In the genomic region with DNA sequence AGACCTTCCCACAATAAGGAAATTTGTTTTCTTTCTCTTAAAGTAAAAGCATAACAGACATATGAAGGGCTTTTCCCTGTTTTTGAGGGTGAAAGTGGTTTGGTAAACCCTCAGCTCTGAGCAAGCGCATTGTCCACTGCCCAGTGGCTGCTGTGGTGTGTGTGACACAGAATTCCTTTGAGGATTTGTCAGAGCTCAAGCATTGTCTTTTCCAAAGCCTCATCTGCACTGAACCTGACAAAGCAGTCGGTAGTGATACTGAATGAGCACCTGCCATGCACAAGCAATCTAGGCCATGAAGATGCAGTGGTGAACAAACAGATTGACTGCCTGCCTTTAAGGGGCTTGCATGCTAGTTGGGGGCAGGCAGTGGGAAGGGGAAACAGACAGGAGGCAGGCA, we compare ENCODE assay signal across 26 cellular contexts.
DNase-seq lines count a peak whose midpoint lies in the region; ATAC-seq and TF ChIP-seq lines count a peak whose summit lies in the region.
"Had no signal": no experiment of that assay in that cellular context is flagged by ENCODE, and none has a peak within 500 bp of the region (broad histone marks: within the 10 kb centered on the region; RNA-seq: fewer than 3 reads in every experiment).

No MANE protein-coding gene starts in this region.

- peak; percentile 90 for ATAC-seq in PC-3
- peak; percentile 53 for ATAC-seq in foreskin keratinocyte
- ATAC-seq in activated CD8-positive, alpha-beta memory T cell treated with anti-CD3 and anti-CD28 coated beads, Interleukin-2, amount 10 ng/mL, durations not matched to agents 7 days and 5 days, result no peak
- ATAC-seq: HCT116, left colon, right cardiac atrium had no signal

- TF ChIP-seq POLR2A in breast epithelium (IDR thresholded peaks at IDR 0.05), result no peak

- H3K4me1 ChIP-seq in PC-3 (ENCODE audit: insufficient read depth, low read length) (no peaks in the 10 kb centered on the region), foreskin keratinocyte (no peaks in the 10 kb centered on the region), breast epithelium (no peaks in the 10 kb centered on the region)
- H3K4me1 ChIP-seq: Peyer's patch, transverse colon had no signal

- no peaks in the 10 kb centered on the region for H4K20me1 ChIP-seq in PC-3 (ENCODE audit: low read length)

- no peaks in the 10 kb centered on the region for H3K9me2 ChIP-seq in PC-3 (replicated peaks; ENCODE audit: low read length)

- H3K4me3 ChIP-seq in PC-3 (ENCODE audit: low read length) (no peak overlapping the region), breast epithelium (no peak overlapping the region)
- H3K4me3 ChIP-seq: A549, colonic mucosa, Peyer's patch, transverse colon had no signal

- POLR2A ChIA-PET in PC-3 (lab: Charles Lee; ENCODE audit: unreplicated experiment), result no interaction called here

- peak; percentile 18 for DNase-seq in NCI-H82 (lab: John Stamatoyannopoulos, UW)
- DNase-seq in NCI-H82 treated with DMSO at 0.1 percent for 48 hours (lab: John Stamatoyannopoulos, UW; ENCODE audit: unreplicated experiment), result no peak
- DNase-seq in PC-3, result peak; percentile 48
- DNase-seq in foreskin keratinocyte, result peak in 1 of 2 donors; percentile 13
- peak; percentile 43 for DNase-seq in retina
- DNase-seq in breast epithelium (ENCODE audit: low spot score in 2 of 2), result no peak
- DNase-seq in NCI-H510A treated with DMSO at 0.1 percent for 48 hours (lab: John Stamatoyannopoulos, UW), result no peak
- no peak for DNase-seq in activated CD8-positive, alpha-beta memory T cell treated with anti-CD3 and anti-CD28 coated beads, Interleukin-2, amount 10 ng/mL, durations not matched to agents 7 days and 5 days
- DNase-seq: activated CD4-positive, alpha-beta T cell treated with anti-CD3 and anti-CD28 coated beads for 36 hours; activated effector memory CD4-positive, alpha-beta T cell treated with Interleukin-2 at 50 U/mL for 16 hours; colonic mucosa; DMS153; foreskin fibroblast; left colon; NCI-H1092; NCI-H2081; NCI-H748 treated with DMSO at 0.1 percent for 48 hours; Peyer's patch; right cardiac atrium; T-helper 9 cell; transverse colon had no signal

- no peaks in the 10 kb centered on the region for H3K79me2 ChIP-seq in PC-3 (ENCODE audit: low read length)

- H3K4me1 Mint-ChIP-seq in activated CD8-positive, alpha-beta memory T cell treated with anti-CD3 and anti-CD28 coated beads, Interleukin-2, amount 10 ng/mL, durations not matched to agents 7 days and 5 days, result peaks cover 3% of the 10 kb centered on the region

- H3K9me3 ChIP-seq in PC-3 (ENCODE audit: low read length) (no peaks in the 10 kb centered on the region), breast epithelium (no peaks in the 10 kb centered on the region)
- H3K9me3 ChIP-seq: A549, colonic mucosa, neutrophil, Peyer's patch, transverse colon had no signal

- no peak overlapping the region for H3K27ac Mint-ChIP-seq in activated CD8-positive, alpha-beta memory T cell treated with anti-CD3 and anti-CD28 coated beads, Interleukin-2, amount 10 ng/mL, durations not matched to agents 7 days and 5 days
- H3K27ac Mint-ChIP-seq: activated CD4-positive, alpha-beta T cell treated with anti-CD3 and anti-CD28 coated beads for 36 hours; stimulated activated naive CD8-positive, alpha-beta T cell treated with anti-CD3 and anti-CD28 coated beads, Interleukin-15, Interleukin-2, amounts not matched to agents 100 ng/mL and 50 ng/mL, for 24 hours had no signal

- CTCF ChIA-PET in PC-3 (lab: Charles Lee), result no interaction called here
- CTCF ChIA-PET in activated CD8-positive, alpha-beta memory T cell treated with anti-CD3 and anti-CD28 coated beads, Interleukin-2, amount 10 ng/mL, durations not matched to agents 7 days and 5 days (lab: Charles Lee), result no interaction called here

- no TSS peak for BruUV-seq in PC-3 (replicated peaks; lab: Mats Ljungman, UMichigan)

- no peak overlapping the region for H3K27ac ChIP-seq in PC-3 (ENCODE audit: low read length)
- no peak overlapping the region for H3K27ac ChIP-seq in foreskin keratinocyte
- no peak overlapping the region for H3K27ac ChIP-seq in breast epithelium
- H3K27ac ChIP-seq: A549, C4-2B, colonic mucosa, neutrophil, Peyer's patch, transverse colon had no signal

- no peaks in the 10 kb centered on the region for H3K27me3 Mint-ChIP-seq in activated CD8-positive, alpha-beta memory T cell treated with anti-CD3 and anti-CD28 coated beads, Interleukin-2, amount 10 ng/mL, durations not matched to agents 7 days and 5 days
- H3K27me3 Mint-ChIP-seq: activated CD4-positive, alpha-beta T cell treated with anti-CD3 and anti-CD28 coated beads for 36 hours; stimulated activated naive CD8-positive, alpha-beta T cell treated with anti-CD3 and anti-CD28 coated beads, Interleukin-15, Interleukin-2, amounts not matched to agents 100 ng/mL and 50 ng/mL, for 24 hours had no signal

- H3K27me3 ChIP-seq in PC-3 (ENCODE audit: low read length) (no peaks in the 10 kb centered on the region), foreskin keratinocyte (no peaks in the 10 kb centered on the region), breast epithelium (no peaks in the 10 kb centered on the region)
- H3K27me3 ChIP-seq: colonic mucosa, neutrophil, Peyer's patch, transverse colon had no signal

- peaks cover 42% of the 10 kb centered on the region for H3K36me3 Mint-ChIP-seq in activated CD8-positive, alpha-beta memory T cell treated with anti-CD3 and anti-CD28 coated beads, Interleukin-2, amount 10 ng/mL, durations not matched to agents 7 days and 5 days

- intact Hi-C loops in PC-3 (cut with micrococcal nuclease) (loop anchor here (5.0 kb wide), 1 partner anchor 106 kb away; no protein-coding TSS in a partner anchor), breast epithelium (cut with DNase I; ENCODE audit: low total_unique reads) (no loop called here)

- H3K4me2 ChIP-seq in PC-3 (ENCODE audit: low read length), result no peak overlapping the region
- H3K4me2 ChIP-seq: A549 had no signal

- no peak overlapping the region for H3K9ac ChIP-seq in PC-3 (ENCODE audit: low read length)

- H3K4me3 Mint-ChIP-seq in activated CD8-positive, alpha-beta memory T cell treated with anti-CD3 and anti-CD28 coated beads, Interleukin-2, amount 10 ng/mL, durations not matched to agents 7 days and 5 days, result no peak overlapping the region
- H3K4me3 Mint-ChIP-seq: activated CD4-positive, alpha-beta T cell treated with anti-CD3 and anti-CD28 coated beads for 36 hours; stimulated activated naive CD8-positive, alpha-beta T cell treated with anti-CD3 and anti-CD28 coated beads, Interleukin-15, Interleukin-2, amounts not matched to agents 100 ng/mL and 50 ng/mL, for 24 hours had no signal

- no peak overlapping the region for H2AFZ ChIP-seq in PC-3 (ENCODE audit: low read length)

- no peaks in the 10 kb centered on the region for H3K9me3 Mint-ChIP-seq in activated CD8-positive, alpha-beta memory T cell treated with anti-CD3 and anti-CD28 coated beads, Interleukin-2, amount 10 ng/mL, durations not matched to agents 7 days and 5 days (ENCODE audit: low read depth)
- H3K9me3 Mint-ChIP-seq: stimulated activated naive CD8-positive, alpha-beta T cell treated with anti-CD3 and anti-CD28 coated beads, Interleukin-15, Interleukin-2, amounts not matched to agents 100 ng/mL and 50 ng/mL, for 24 hours had no signal

- H3K36me3 ChIP-seq in PC-3 (ENCODE audit: low read depth, low read length) (no peaks in the 10 kb centered on the region; the same call in 1 of the 2 replicates), breast epithelium (no peaks in the 10 kb centered on the region)
- H3K36me3 ChIP-seq: colonic mucosa had no signal

- no peaks in the 10 kb centered on the region for H3F3A ChIP-seq in PC-3 (ENCODE audit: low read length, unreplicated experiment)

- no peak for TF ChIP-seq CTCF in PC-3 (conservative IDR thresholded peaks at IDR 0.05; ENCODE audit: low read depth, low read length)
- no peak for TF ChIP-seq CTCF in foreskin keratinocyte (conservative IDR thresholded peaks at IDR 0.05)
- TF ChIP-seq CTCF in breast epithelium (IDR thresholded peaks at IDR 0.05), result no peak

Comparison
In these comparisons a context has a peak if more than half of its experiments do, and no peak if none do; other contexts are left out.
1. DNase-seq: peak in NCI-H82 (single experiment), PC-3 (single experiment) and retina (single experiment); none in NCI-H82 treated with DMSO at 0.1 percent for 48 hours (single experiment), breast epithelium (0 of 2), NCI-H510A treated with DMSO at 0.1 percent for 48 hours (single experiment) and activated CD8-positive, alpha-beta memory T cell treated with anti-CD3 and anti-CD28 coated beads, Interleukin-2, amount 10 ng/mL, durations not matched to agents 7 days and 5 days (single experiment).